In the genomic region with DNA sequence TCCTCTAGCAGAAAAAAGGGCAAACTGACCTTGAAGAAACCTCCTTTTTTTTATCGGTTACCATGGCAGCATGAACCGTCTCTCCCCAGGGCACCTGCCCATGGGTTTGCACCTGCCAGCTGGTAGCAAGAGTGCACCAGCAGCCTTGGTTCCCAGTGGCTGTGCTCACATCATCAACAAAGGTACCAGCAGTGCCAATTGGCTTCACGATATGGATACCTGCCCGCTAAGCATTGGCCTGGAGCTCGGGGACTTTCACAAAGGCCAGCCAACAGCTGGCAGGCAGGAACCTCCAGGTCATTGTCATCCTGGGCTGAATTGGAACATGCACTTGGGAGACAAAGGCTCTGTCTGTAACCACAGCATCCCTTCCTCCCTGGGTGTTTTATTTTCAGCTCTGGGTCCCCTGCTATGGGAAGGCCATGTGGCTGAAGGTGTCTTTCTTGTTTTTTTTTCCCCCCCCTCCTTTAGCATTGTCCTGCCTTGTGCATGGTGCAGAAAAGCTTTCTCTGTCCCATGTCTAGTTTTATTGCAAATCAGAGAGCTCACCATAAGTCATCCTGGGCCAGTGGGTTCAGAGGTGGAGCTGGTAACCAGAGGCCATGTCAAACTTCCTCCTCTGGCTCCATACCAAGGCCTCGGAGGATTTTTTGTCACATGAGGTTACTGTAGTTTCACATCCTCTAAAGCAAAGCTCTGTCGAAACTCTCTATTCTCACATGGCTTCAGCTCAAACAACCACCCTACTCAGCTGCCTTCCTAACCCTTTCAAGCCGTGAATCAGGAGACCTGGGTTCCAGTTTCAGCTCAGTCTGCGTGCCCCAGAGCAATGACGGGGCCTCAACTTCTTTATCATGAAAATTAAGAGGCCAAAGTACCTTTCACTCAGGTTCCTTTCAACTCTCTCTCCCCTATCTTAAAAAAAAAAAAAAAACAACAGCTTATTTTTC, we compare ENCODE assay signal across 1 cellular context.
TF ChIP-seq lines count a peak whose summit lies in the region.

No MANE protein-coding gene starts in this region.

TF ChIP-seq in HepG2, 621 proteins besides CTCF, POLR2A, EP300 and RAD21 (continued from another document):
- TF ChIP-seq, protein P1, sequence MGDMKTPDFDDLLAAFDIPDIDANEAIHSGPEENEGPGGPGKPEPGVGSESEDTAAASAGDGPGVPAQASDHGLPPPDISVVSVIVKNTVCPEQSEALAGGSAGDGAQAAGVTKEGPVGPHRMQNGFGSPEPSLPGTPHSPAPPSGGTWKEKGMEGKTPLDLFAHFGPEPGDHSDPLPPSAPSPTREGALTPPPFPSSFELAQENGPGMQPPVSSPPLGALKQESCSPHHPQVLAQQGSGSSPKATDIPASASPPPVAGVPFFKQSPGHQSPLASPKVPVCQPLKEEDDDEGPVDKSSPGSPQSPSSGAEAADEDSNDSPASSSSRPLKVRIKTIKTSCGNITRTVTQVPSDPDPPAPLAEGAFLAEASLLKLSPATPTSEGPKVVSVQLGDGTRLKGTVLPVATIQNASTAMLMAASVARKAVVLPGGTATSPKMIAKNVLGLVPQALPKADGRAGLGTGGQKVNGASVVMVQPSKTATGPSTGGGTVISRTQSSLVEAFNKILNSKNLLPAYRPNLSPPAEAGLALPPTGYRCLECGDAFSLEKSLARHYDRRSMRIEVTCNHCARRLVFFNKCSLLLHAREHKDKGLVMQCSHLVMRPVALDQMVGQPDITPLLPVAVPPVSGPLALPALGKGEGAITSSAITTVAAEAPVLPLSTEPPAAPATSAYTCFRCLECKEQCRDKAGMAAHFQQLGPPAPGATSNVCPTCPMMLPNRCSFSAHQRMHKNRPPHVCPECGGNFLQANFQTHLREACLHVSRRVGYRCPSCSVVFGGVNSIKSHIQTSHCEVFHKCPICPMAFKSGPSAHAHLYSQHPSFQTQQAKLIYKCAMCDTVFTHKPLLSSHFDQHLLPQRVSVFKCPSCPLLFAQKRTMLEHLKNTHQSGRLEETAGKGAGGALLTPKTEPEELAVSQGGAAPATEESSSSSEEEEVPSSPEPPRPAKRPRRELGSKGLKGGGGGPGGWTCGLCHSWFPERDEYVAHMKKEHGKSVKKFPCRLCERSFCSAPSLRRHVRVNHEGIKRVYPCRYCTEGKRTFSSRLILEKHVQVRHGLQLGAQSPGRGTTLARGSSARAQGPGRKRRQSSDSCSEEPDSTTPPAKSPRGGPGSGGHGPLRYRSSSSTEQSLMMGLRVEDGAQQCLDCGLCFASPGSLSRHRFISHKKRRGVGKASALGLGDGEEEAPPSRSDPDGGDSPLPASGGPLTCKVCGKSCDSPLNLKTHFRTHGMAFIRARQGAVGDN (CRISPR knock-in tag; IDR thresholded peaks at IDR 0.05) = 0 out of 2 replicates have a peak, but pooled peaks have one; percentile 8
- TF ChIP-seq TFE3 (CRISPR knock-in tag; IDR thresholded peaks at IDR 0.05) = 0 out of 2 replicates have a peak, but pooled peaks have one; percentile 19
- no peak for TF ChIP-seq ARHGAP35 (CRISPR knock-in tag; IDR thresholded peaks at IDR 0.05; ENCODE audit: borderline replicate concordance)
- no peak for TF ChIP-seq HINFP (CRISPR knock-in tag; IDR thresholded peaks at IDR 0.05; ENCODE audit: low read depth)
- TF ChIP-seq NR2F2 (IDR thresholded peaks at IDR 0.05; ENCODE audit: borderline replicate concordance, low read depth) = no peak
- TF ChIP-seq SP4 (CRISPR knock-in tag; IDR thresholded peaks at IDR 0.05) = 0 out of 2 replicates have a peak, but pooled peaks have one; percentile 1
- peak; percentile 22; the same call in 1 of the 2 replicates for TF ChIP-seq ELF3 (CRISPR knock-in tag; IDR thresholded peaks at IDR 0.05)
- TF ChIP-seq, protein P2, sequence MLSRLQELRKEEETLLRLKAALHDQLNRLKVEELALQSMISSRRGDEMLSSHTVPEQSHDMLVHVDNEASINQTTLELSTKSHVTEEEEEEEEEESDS (CRISPR knock-in tag; IDR thresholded peaks at IDR 0.05; ENCODE audit: borderline replicate concordance) = no peak
- no peak for TF ChIP-seq NAIF1 (CRISPR knock-in tag; IDR thresholded peaks at IDR 0.05; ENCODE audit: borderline replicate concordance)
- no peak for TF ChIP-seq JUND (CRISPR knock-in tag; IDR thresholded peaks at IDR 0.05)
- TF ChIP-seq IRF2 (CRISPR knock-in tag; IDR thresholded peaks at IDR 0.05) = no peak
- TF ChIP-seq ZSCAN21 (CRISPR knock-in tag; IDR thresholded peaks at IDR 0.05; ENCODE audit: borderline replicate concordance) = 0 out of 2 replicates have a peak, but pooled peaks have one; percentile 21
- peak; percentile 28; the same call in 1 of the 2 replicates for TF ChIP-seq ZNF331 (CRISPR knock-in tag; IDR thresholded peaks at IDR 0.05)
- no peak for TF ChIP-seq GTF2F1 (IDR thresholded peaks at IDR 0.05; ENCODE audit: low read length)
- TF ChIP-seq ZNF34 (CRISPR knock-in tag; IDR thresholded peaks at IDR 0.05; ENCODE audit: borderline replicate concordance) = no peak
- TF ChIP-seq, protein P3, sequence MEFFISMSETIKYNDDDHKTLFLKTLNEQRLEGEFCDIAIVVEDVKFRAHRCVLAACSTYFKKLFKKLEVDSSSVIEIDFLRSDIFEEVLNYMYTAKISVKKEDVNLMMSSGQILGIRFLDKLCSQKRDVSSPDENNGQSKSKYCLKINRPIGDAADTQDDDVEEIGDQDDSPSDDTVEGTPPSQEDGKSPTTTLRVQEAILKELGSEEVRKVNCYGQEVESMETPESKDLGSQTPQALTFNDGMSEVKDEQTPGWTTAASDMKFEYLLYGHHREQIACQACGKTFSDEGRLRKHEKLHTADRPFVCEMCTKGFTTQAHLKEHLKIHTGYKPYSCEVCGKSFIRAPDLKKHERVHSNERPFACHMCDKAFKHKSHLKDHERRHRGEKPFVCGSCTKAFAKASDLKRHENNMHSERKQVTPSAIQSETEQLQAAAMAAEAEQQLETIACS (CRISPR knock-in tag; IDR thresholded peaks at IDR 0.05) = no peak
- TF ChIP-seq ZNF747 (CRISPR knock-in tag; IDR thresholded peaks at IDR 0.05; ENCODE audit: borderline replicate concordance) = peak; percentile 57; the same call in 1 of the 2 replicates
